Comparison of ENCODE assay signal across 7 cellular contexts in genomic region chr1:95384570-95384969, GRCh38.
DNase-seq lines count a peak whose midpoint lies in the region; ATAC-seq and TF ChIP-seq lines count a peak whose summit lies in the region.

No MANE protein-coding gene starts in this region.

- H3K27me3 Mint-ChIP-seq in mesothelial cell of epicardium (ENCODE audit: low read depth), result peaks cover 25% of the 10 kb centered on the region

- TF ChIP-seq CTCF in mesothelial cell of epicardium (IDR thresholded peaks at IDR 0.05; ENCODE audit: unreplicated experiment) (no peak), gastrocnemius medialis (IDR thresholded peaks at IDR 0.05 in 4 of 5, conservative IDR thresholded peaks at IDR 0.05 in 1 of 5) (no peak)

- no peak overlapping the region for H3K4me3 ChIP-seq in H7 (ENCODE audit: insufficient read depth, low read depth, low read length)
- H3K4me3 ChIP-seq in Karpas-422 (ENCODE audit: low read length), result no peak overlapping the region
- H3K4me3 ChIP-seq in gastrocnemius medialis, result no peak overlapping the region

- no peaks in the 10 kb centered on the region for H3K9me3 Mint-ChIP-seq in mesothelial cell of epicardium

- no peaks in the 10 kb centered on the region for H3K79me2 ChIP-seq in Karpas-422 (ENCODE audit: low read length)

- no peaks in the 10 kb centered on the region for H3K9me2 ChIP-seq in Karpas-422 (replicated peaks; ENCODE audit: insufficient read depth, low read length)

- no peak overlapping the region for H3K4me2 ChIP-seq in Karpas-422 (ENCODE audit: low read depth, low read length, poor library complexity, severe bottlenecking)

- ATAC-seq in gastrocnemius medialis (no peak), GM18502 (IDR thresholded peaks at IDR 0.05; ENCODE audit: poor library complexity, unreplicated experiment) (no peak)

- in situ Hi-C loops in gastrocnemius medialis (cut with MboI; ENCODE audit: low sequenced_read_pairs in 4 of 4), result no loop called here

- H3K4me3 Mint-ChIP-seq in mesothelial cell of epicardium, result no peak overlapping the region

- no peaks in the 10 kb centered on the region for H4K20me1 ChIP-seq in Karpas-422 (ENCODE audit: insufficient read depth, low read depth, low read length)

- intact Hi-C loops in gastrocnemius medialis (cut with DNase I; ENCODE audit: low total_unique reads), result no loop called here

- H3K4me1 ChIP-seq in Karpas-422 (ENCODE audit: low read length) (no peaks in the 10 kb centered on the region), gastrocnemius medialis (no peaks in the 10 kb centered on the region)

- H3K27ac ChIP-seq in Karpas-422 (ENCODE audit: low read length) (no peak overlapping the region), gastrocnemius medialis (no peak overlapping the region)

- no peaks in the 10 kb centered on the region for H3K27me3 ChIP-seq in H7 (ENCODE audit: control insufficient read depth, insufficient read depth, low read length)
- H3K27me3 ChIP-seq in Karpas-422 (ENCODE audit: low read length), result no peaks in the 10 kb centered on the region
- no peaks in the 10 kb centered on the region for H3K27me3 ChIP-seq in gastrocnemius medialis

- no peak overlapping the region for H2AFZ ChIP-seq in Karpas-422 (ENCODE audit: low read length)

- no peaks in the 10 kb centered on the region for H3K36me3 Mint-ChIP-seq in mesothelial cell of epicardium

- no peak for TF ChIP-seq POLR2A in gastrocnemius medialis (IDR thresholded peaks at IDR 0.05)

- H3K9ac ChIP-seq in Karpas-422 (ENCODE audit: low read length), result no peak overlapping the region

- DNase-seq in H7 (peak; percentile 41), Karpas-422 (peak; percentile 77), astrocyte of the hippocampus (ENCODE audit: low read depth, low spot score) (peak; percentile 41), mesothelial cell of epicardium (ENCODE audit: low spot score in 2 of 2, unreplicated experiment in 2 of 2) (peak; percentile 56 to 82), gastrocnemius medialis (no peak), AG20443 (ENCODE audit: low spot score) (no peak)

- no peak overlapping the region for H3K27ac Mint-ChIP-seq in mesothelial cell of epicardium

- H3K4me1 Mint-ChIP-seq in mesothelial cell of epicardium, result no peaks in the 10 kb centered on the region

- no peaks in the 10 kb centered on the region for H3K36me3 ChIP-seq in H7 (replicated peaks; ENCODE audit: control insufficient read depth, insufficient read depth, low read length)
- H3K36me3 ChIP-seq in Karpas-422 (ENCODE audit: insufficient read depth, low read length), result no peaks in the 10 kb centered on the region
- H3K36me3 ChIP-seq in gastrocnemius medialis, result no peaks in the 10 kb centered on the region

- no peaks in the 10 kb centered on the region for H3K9me3 ChIP-seq in Karpas-422 (ENCODE audit: low read length)
- no peaks in the 10 kb centered on the region for H3K9me3 ChIP-seq in gastrocnemius medialis

Comparison
In these comparisons a context has a peak if more than half of its experiments do, and no peak if none do; other contexts are left out.
1. DNase-seq: peak in H7 (single experiment), Karpas-422 (single experiment), astrocyte of the hippocampus (single experiment) and mesothelial cell of epicardium (2 of 2); none in gastrocnemius medialis (0 of 2) and AG20443 (single experiment).